ENCODE assay signal across 11 cellular contexts in the genomic region with DNA sequence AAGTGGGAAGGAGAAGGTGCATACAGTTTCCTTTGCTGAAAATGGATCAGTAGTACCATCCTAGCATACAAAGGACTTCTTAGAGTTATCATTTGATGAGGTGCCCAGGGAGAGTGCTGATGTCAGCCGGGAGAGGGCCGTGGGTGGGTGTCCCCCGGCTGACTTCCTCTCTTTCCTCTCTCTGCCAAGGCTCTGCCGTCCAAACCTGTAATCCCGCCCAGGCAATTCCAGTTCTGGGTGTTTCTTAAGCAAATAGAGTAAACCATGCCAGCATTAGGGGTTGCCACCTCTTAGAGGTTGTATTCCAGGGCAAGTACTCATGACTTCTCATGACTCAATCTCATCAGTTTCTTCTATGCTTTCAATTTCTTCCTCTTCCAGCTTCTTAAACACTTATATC.
DNase-seq lines count a peak whose midpoint lies in the region; ATAC-seq, FAIRE-seq and TF ChIP-seq lines count a peak whose summit lies in the region.
"Had no signal": no experiment of that assay in that cellular context is flagged by ENCODE, and none has a peak within 500 bp of the region (broad histone marks: within the 10 kb centered on the region; RNA-seq: fewer than 3 reads in every experiment).

No MANE protein-coding gene starts in this region.

- TF ChIP-seq CTCF in liver (IDR thresholded peaks at IDR 0.05; ENCODE audit: low read depth, low read length, missing input control) (no peak), HepG2 (CRISPR knock-in tag; IDR thresholded peaks at IDR 0.05) (no peak), lung (IDR thresholded peaks at IDR 0.05; ENCODE audit: control extremely low read depth, extremely low read depth) (no peak), vagina (IDR thresholded peaks at IDR 0.05) (no peak)

- H3K27me3 ChIP-seq in liver (ENCODE audit: control insufficient read depth in 4 of 4, insufficient read depth in 4 of 4, low read length in 3 of 4): no peaks in the 10 kb centered on the region
- no peaks in the 10 kb centered on the region; a peak in 1 of 5 replicates for H3K27me3 ChIP-seq in HepG2 (ENCODE audit: control insufficient read depth in 1 of 2, insufficient read depth in 2 of 2, low read length in 2 of 2)
- H3K27me3 ChIP-seq in lung (ENCODE audit: control insufficient read depth, insufficient read depth): no peaks in the 10 kb centered on the region
- H3K27me3 ChIP-seq in aorta (ENCODE audit: control insufficient read depth in 1 of 2, insufficient read depth in 2 of 2, low read length in 1 of 2): no peaks in the 10 kb centered on the region
- H3K27me3 ChIP-seq in vagina: no peaks in the 10 kb centered on the region

- intact Hi-C loops in HepG2 (cut with micrococcal nuclease; ENCODE audit: unreplicated experiment): loop anchor here (10.0 kb wide), 1 partner anchor 112 kb away; no protein-coding TSS in a partner anchor
- intact Hi-C loops in aorta (cut with DNase I): loop anchor here in 1 of 2 donors (10.0 kb wide), 1 partner anchor 62 kb away; no protein-coding TSS in a partner anchor
- intact Hi-C loops in vagina (cut with DNase I): no loop called here

- no peak for DNase-seq in HepG2 (ENCODE audit: low spot score)
- peak; percentile 89 for DNase-seq in epithelial cell of prostate (ENCODE audit: low read depth, low spot score)
- DNase-seq in lung (ENCODE audit: low spot score): peak; percentile 59
- DNase-seq in aorta: peak in 1 of 2 donors; percentile 75
- no peak for DNase-seq in vagina (ENCODE audit: extremely low spot score in 2 of 2)
- DNase-seq in NOMO-1 treated with dmso at 0.1 percent for 144 hours (lab: John Stamatoyannopoulos, UW; ENCODE audit: unreplicated experiment): no peak
- DNase-seq: central memory CD4-positive, alpha-beta T cell; NCI-H446 treated with DMSO at 0.1 percent for 48 hours had no signal

- peak; percentile 33 to 56 for TF ChIP-seq RAD21 in liver (IDR thresholded peaks at IDR 0.05)
- no peak for TF ChIP-seq RAD21 in HepG2 (CRISPR knock-in tag; IDR thresholded peaks at IDR 0.05)

- BruUV-seq in HepG2 (replicated peaks; lab: Mats Ljungman, UMichigan): no TSS peak

- H3K9ac ChIP-seq in liver (ENCODE audit: low read depth in 1 of 2, low read length in 2 of 2) (no peak overlapping the region), HepG2 (ENCODE audit: insufficient read depth, low read depth, low read length) (no peak overlapping the region)

- H3K27ac ChIP-seq in liver (ENCODE audit: low read depth in 1 of 2, low read length in 2 of 2) (peak overlapping the region; percentile 0 to 28), HepG2 (ENCODE audit: extremely low read length, insufficient read depth, low read length) (no peak overlapping the region), epithelial cell of prostate (peak overlapping the region; percentile 85), lung (ENCODE audit: low read depth in 1 of 2, low read length in 1 of 2) (peak overlapping the region in 1 of 2 donors; percentile 52), aorta (ENCODE audit: low read depth in 1 of 2, low read length in 2 of 2) (no peak overlapping the region), vagina (no peak overlapping the region)
- H3K27ac ChIP-seq: SK-N-MC had no signal

- H3K4me1 ChIP-seq in liver (ENCODE audit: control insufficient read depth in 4 of 4, insufficient read depth in 4 of 4, low read length in 3 of 4) (peaks cover 2 to 14% (median 14%) of the 10 kb centered on the region in 4 donors), HepG2 (ENCODE audit: insufficient read depth, low read length) (peaks cover 30% of the 10 kb centered on the region), lung (ENCODE audit: control insufficient read depth in 2 of 2, insufficient read depth in 2 of 2, low read length in 2 of 2) (peaks cover 12 to 14% of the 10 kb centered on the region in 2 donors), aorta (ENCODE audit: control insufficient read depth in 1 of 2, insufficient read depth in 2 of 2, low read length in 2 of 2) (no peaks in the 10 kb centered on the region), vagina (peaks cover 16% of the 10 kb centered on the region)

- in situ Hi-C loops in HepG2 (cut with HindIII; ENCODE audit: extremely low pct_ligation_motif_present, low pct_unique_long_range_greater_than_20kb): no loop called here

- CTCF ChIA-PET in HepG2 (lab: Yijun Ruan, JAX; ENCODE audit: low intra/inter-chr PET ratio, low total read pairs): no interaction called here

- H3K36me3 ChIP-seq in liver (ENCODE audit: control insufficient read depth in 4 of 4, insufficient read depth in 3 of 4, low read depth in 1 of 4, low read length in 3 of 4) (no peaks in the 10 kb centered on the region), HepG2 (replicated peaks in 1 of 2; ENCODE audit: control insufficient read depth in 1 of 2, insufficient read depth in 2 of 2, low read length in 2 of 2) (no peaks in the 10 kb centered on the region), lung (ENCODE audit: control insufficient read depth in 2 of 2, insufficient read depth in 2 of 2, low read length in 2 of 2) (no peaks in the 10 kb centered on the region), aorta (ENCODE audit: control insufficient read depth in 1 of 2, insufficient read depth in 2 of 2, low read length in 1 of 2) (no peaks in the 10 kb centered on the region), vagina (no peaks in the 10 kb centered on the region)

- POLR2A ChIA-PET in HepG2 (lab: Yijun Ruan, JAX): no interaction called here

- H3K9me3 ChIP-seq in liver (ENCODE audit: control insufficient read depth in 4 of 4, low read length in 3 of 4) (no peaks in the 10 kb centered on the region), HepG2 (ENCODE audit: low read length) (no peaks in the 10 kb centered on the region), lung (ENCODE audit: control insufficient read depth in 2 of 2, insufficient read depth in 1 of 2, low read length in 1 of 2) (no peaks in the 10 kb centered on the region), aorta (ENCODE audit: control insufficient read depth, low read length) (no peaks in the 10 kb centered on the region), vagina (no peaks in the 10 kb centered on the region)

- no peaks in the 10 kb centered on the region for H3K79me2 ChIP-seq in HepG2 (ENCODE audit: insufficient read depth, low read length)

- FAIRE-seq in HepG2 (lab: Jason Lieb, UNC): no peak

- TF ChIP-seq POLR2A in HepG2 (IDR thresholded peaks at IDR 0.05; ENCODE audit: insufficient read depth in 1 of 2, low read depth in 2 of 2, low read length in 2 of 2) (no peak), vagina (IDR thresholded peaks at IDR 0.05) (no peak)

- TF ChIP-seq EP300 in HepG2 (IDR thresholded peaks at IDR 0.05; ENCODE audit: low read depth in 2 of 2, low read length in 2 of 2) (no peak), HepG2 (CRISPR knock-in tag; IDR thresholded peaks at IDR 0.05; ENCODE audit: borderline replicate concordance) (no peak)

- ATAC-seq in HepG2 (no peak), lung (ENCODE audit: insufficient read depth, low FRiP score) (peak; percentile 77), aorta (ENCODE audit: low FRiP score) (peak; percentile 64), GM21381 (IDR thresholded peaks at IDR 0.05; ENCODE audit: unreplicated experiment) (no peak)

- H4K20me1 ChIP-seq in HepG2 (ENCODE audit: insufficient read depth, low read length): no peaks in the 10 kb centered on the region

- no peak overlapping the region for H3K4me2 ChIP-seq in HepG2 (ENCODE audit: low read depth, low read length)

- peak overlapping the region in 1 of 3 donors; percentile 17 for H3K4me3 ChIP-seq in liver (ENCODE audit: low read depth in 1 of 3, low read length in 3 of 3)
- H3K4me3 ChIP-seq in HepG2 (replicated peaks in 1 of 3; ENCODE audit: insufficient read depth in 1 of 3, low read depth in 2 of 3, low read length in 3 of 3): no peak overlapping the region
- no peak overlapping the region for H3K4me3 ChIP-seq in lung
- no peak overlapping the region for H3K4me3 ChIP-seq in aorta (ENCODE audit: low read length in 2 of 2)
- no peak overlapping the region for H3K4me3 ChIP-seq in vagina
- H3K4me3 ChIP-seq: SK-N-MC had no signal

- 11% methylated on average over 5 of the region's 5 CpGs for WGBS in liver
- WGBS in HepG2 (ENCODE audit: low lambda C conversion rate): 20% methylated on average over 5 of the region's 5 CpGs
- 16 to 19% methylated on average over 5 of the region's 5 CpGs for WGBS in lung, 2 donors
- 0 to 5% methylated on average over 5 of the region's 5 CpGs for WGBS in aorta, 2 donors

- no peak overlapping the region for H2AFZ ChIP-seq in HepG2 (ENCODE audit: low read length)

TF ChIP-seq in liver, 16 proteins besides CTCF, POLR2A, EP300 and RAD21 (continues in another document):
- TF ChIP-seq FOXA2 (IDR thresholded peaks at IDR 0.05): no peak
- TF ChIP-seq, protein P1, sequence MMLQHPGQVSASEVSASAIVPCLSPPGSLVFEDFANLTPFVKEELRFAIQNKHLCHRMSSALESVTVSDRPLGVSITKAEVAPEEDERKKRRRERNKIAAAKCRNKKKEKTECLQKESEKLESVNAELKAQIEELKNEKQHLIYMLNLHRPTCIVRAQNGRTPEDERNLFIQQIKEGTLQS (IDR thresholded peaks at IDR 0.05): no peak
- peak in 1 of 2 donors; percentile 46 for TF ChIP-seq EGR1 (IDR thresholded peaks at IDR 0.05; ENCODE audit: low read depth in 2 of 2)
- no peak for TF ChIP-seq GABPA (IDR thresholded peaks at IDR 0.05 in 1 of 2, conservative IDR thresholded peaks at IDR 0.05 in 1 of 2)
- no peak for TF ChIP-seq FOXA1 (IDR thresholded peaks at IDR 0.05)
- no peak for TF ChIP-seq NR2F2 (IDR thresholded peaks at IDR 0.05)
- peak in 1 of 2 donors; percentile 41 for TF ChIP-seq JUND (IDR thresholded peaks at IDR 0.05)

TF ChIP-seq in HepG2, 621 proteins besides CTCF, POLR2A, EP300 and RAD21 (continues in another document):
- TF ChIP-seq FOXC1 (CRISPR knock-in tag; IDR thresholded peaks at IDR 0.05; ENCODE audit: borderline replicate concordance): no peak
- TF ChIP-seq SOX6 (IDR thresholded peaks at IDR 0.05): no peak
- TF ChIP-seq SOX6 (CRISPR knock-in tag; IDR thresholded peaks at IDR 0.05): no peak
- TF ChIP-seq CEBPG (CRISPR knock-in tag; IDR thresholded peaks at IDR 0.05): no peak
- TF ChIP-seq, protein P2, sequence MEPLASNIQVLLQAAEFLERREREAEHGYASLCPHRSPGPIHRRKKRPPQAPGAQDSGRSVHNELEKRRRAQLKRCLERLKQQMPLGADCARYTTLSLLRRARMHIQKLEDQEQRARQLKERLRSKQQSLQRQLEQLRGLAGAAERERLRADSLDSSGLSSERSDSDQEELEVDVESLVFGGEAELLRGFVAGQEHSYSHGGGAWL (CRISPR knock-in tag; IDR thresholded peaks at IDR 0.05): no peak
- no peak for TF ChIP-seq ZNF317 (CRISPR knock-in tag; IDR thresholded peaks at IDR 0.05)
- no peak for TF ChIP-seq PAWR (CRISPR knock-in tag; IDR thresholded peaks at IDR 0.05; ENCODE audit: borderline replicate concordance)
- TF ChIP-seq NBN (conservative IDR thresholded peaks at IDR 0.05): no peak
- no peak for TF ChIP-seq DMAP1 (CRISPR knock-in tag; IDR thresholded peaks at IDR 0.05)

Comparison
In these comparisons a context has a peak if more than half of its experiments do, and no peak if none do; other contexts are left out.
1. H3K27ac ChIP-seq: peak in liver (2 of 2) and epithelial cell of prostate (single experiment); none in HepG2 (single experiment), aorta (0 of 2) and vagina (single experiment).
2. ATAC-seq: peak in lung (single experiment) and aorta (single experiment); none in HepG2 (single experiment) and GM21381 (single experiment).
3. DNase-seq: peak in epithelial cell of prostate (single experiment) and lung (single experiment); none in HepG2 (single experiment), vagina (0 of 2) and NOMO-1 treated with dmso at 0.1 percent for 144 hours (single experiment).